1 cellular context compared by ENCODE assay signal in the genomic region with DNA sequence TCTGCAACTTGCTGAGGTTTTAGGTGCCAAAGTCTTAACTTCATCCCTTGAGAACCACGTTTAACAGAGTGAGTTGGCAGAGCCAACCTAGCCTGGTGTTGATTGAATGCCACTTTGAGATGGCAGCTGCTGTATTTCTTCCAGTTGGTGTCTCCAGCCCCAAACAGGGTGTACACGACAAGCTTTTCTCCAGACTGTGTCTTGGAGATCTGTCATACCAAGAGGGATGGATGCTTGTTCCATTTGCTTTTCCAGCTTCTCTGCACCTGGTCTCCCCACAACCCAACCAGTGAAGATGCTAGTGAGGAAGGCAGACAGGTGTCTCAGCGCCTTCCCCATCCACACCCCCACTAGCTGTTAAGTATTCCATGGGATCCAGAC.
TF ChIP-seq lines count a peak whose summit lies in the region.

No MANE protein-coding gene starts in this region.

TF ChIP-seq in GM23338, 12 proteins besides CTCF, POLR2A, EP300 and RAD21 (continued from another document):
- TF ChIP-seq, protein P1, sequence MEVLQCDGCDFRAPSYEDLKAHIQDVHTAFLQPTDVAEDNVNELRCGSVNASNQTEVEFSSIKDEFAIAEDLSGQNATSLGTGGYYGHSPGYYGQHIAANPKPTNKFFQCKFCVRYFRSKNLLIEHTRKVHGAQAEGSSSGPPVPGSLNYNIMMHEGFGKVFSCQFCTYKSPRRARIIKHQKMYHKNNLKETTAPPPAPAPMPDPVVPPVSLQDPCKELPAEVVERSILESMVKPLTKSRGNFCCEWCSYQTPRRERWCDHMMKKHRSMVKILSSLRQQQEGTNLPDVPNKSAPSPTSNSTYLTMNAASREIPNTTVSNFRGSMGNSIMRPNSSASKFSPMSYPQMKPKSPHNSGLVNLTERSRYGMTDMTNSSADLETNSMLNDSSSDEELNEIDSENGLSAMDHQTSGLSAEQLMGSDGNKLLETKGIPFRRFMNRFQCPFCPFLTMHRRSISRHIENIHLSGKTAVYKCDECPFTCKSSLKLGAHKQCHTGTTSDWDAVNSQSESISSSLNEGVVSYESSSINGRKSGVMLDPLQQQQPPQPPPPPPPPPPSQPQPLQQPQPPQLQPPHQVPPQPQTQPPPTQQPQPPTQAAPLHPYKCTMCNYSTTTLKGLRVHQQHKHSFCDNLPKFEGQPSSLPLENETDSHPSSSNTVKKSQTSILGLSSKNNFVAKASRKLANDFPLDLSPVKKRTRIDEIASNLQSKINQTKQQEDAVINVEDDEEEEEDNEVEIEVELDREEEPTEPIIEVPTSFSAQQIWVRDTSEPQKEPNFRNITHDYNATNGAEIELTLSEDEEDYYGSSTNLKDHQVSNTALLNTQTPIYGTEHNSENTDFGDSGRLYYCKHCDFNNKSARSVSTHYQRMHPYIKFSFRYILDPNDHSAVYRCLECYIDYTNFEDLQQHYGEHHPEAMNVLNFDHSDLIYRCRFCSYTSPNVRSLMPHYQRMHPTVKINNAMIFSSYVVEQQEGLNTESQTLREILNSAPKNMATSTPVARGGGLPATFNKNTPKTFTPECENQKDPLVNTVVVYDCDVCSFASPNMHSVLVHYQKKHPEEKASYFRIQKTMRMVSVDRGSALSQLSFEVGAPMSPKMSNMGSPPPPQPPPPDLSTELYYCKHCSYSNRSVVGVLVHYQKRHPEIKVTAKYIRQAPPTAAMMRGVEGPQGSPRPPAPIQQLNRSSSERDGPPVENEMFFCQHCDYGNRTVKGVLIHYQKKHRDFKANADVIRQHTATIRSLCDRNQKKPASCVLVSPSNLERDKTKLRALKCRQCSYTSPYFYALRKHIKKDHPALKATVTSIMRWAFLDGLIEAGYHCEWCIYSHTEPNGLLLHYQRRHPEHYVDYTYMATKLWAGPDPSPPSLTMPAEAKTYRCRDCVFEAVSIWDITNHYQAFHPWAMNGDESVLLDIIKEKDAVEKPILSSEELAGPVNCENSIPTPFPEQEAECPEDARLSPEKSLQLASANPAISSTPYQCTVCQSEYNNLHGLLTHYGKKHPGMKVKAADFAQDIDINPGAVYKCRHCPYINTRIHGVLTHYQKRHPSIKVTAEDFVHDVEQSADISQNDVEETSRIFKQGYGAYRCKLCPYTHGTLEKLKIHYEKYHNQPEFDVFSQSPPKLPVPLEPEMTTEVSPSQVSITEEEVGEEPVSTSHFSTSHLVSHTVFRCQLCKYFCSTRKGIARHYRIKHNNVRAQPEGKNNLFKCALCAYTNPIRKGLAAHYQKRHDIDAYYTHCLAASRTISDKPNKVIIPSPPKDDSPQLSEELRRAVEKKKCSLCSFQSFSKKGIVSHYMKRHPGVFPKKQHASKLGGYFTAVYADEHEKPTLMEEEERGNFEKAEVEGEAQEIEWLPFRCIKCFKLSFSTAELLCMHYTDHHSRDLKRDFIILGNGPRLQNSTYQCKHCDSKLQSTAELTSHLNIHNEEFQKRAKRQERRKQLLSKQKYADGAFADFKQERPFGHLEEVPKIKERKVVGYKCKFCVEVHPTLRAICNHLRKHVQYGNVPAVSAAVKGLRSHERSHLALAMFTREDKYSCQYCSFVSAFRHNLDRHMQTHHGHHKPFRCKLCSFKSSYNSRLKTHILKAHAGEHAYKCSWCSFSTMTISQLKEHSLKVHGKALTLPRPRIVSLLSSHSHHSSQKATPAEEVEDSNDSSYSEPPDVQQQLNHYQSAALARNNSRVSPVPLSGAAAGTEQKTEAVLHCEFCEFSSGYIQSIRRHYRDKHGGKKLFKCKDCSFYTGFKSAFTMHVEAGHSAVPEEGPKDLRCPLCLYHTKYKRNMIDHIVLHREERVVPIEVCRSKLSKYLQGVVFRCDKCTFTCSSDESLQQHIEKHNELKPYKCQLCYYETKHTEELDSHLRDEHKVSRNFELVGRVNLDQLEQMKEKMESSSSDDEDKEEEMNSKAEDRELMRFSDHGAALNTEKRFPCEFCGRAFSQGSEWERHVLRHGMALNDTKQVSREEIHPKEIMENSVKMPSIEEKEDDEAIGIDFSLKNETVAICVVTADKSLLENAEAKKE (CRISPR knock-in tag; IDR thresholded peaks at IDR 0.05), result no peak
- TF ChIP-seq NANOG (IDR thresholded peaks at IDR 0.05; ENCODE audit: borderline replicate concordance), result no peak
- TF ChIP-seq POLR2AphosphoS5 (IDR thresholded peaks at IDR 0.05; ENCODE audit: low read depth), result no peak
- no peak for TF ChIP-seq EZH2 (IDR thresholded peaks at IDR 0.05; ENCODE audit: low read depth, unreplicated experiment)
- no peak for TF ChIP-seq CREB1 (CRISPR knock-in tag; IDR thresholded peaks at IDR 0.05; ENCODE audit: low read depth)
